ENCODE assay signal across 8 cellular contexts in the genomic region with DNA sequence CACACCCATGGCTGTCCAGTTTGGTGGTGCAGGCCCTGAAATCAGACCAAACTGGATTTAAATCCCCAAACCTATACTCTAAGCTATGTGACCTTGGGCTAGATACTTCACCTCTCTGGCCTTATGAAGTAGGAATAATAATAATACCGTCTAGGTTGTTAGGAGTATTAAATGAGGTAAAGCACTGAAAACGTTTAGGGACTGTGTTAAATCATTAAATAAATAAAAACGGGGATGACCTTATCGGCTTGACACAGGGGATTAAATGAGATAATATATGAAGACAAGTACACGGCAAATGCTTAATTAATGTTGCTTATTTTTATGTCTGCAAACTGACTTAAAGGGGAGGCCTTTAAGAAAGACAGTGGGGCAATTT. TPM values are rescaled to one million over a fixed set of nuclear protein-coding genes. Genes with fewer than 3 reads are reported as not detected.
DNase-seq lines count a peak whose midpoint lies in the region; ATAC-seq, FAIRE-seq and TF ChIP-seq lines count a peak whose summit lies in the region.

No MANE protein-coding gene starts in this region.

- H3K27ac ChIP-seq in heart right ventricle (peak overlapping the region; percentile 58 to 97 (median 84)), aorta (ENCODE audit: low read depth in 1 of 2, low read length in 2 of 2) (peak overlapping the region in 1 of 2 donors; percentile 83)

- H3K4me3 ChIP-seq in heart right ventricle = peak overlapping the region; percentile 63 to 92 (median 86)
- peak overlapping the region; percentile 79 for H3K4me3 ChIP-seq in bronchial epithelial cell (ENCODE audit: low read depth, low read length)
- H3K4me3 ChIP-seq in mononuclear cell (ENCODE audit: low read length) = peak overlapping the region; percentile 85
- peak overlapping the region; percentile 43 to 45 for H3K4me3 ChIP-seq in aorta (ENCODE audit: low read length in 2 of 2)

- H3K36me3 ChIP-seq in heart right ventricle = no peaks in the 10 kb centered on the region
- H3K36me3 ChIP-seq in bronchial epithelial cell (ENCODE audit: control insufficient read depth, insufficient read depth, low read length) = no peaks in the 10 kb centered on the region
- H3K36me3 ChIP-seq in aorta (ENCODE audit: control insufficient read depth in 1 of 2, insufficient read depth in 2 of 2, low read length in 1 of 2) = no peaks in the 10 kb centered on the region

- no peak for TF ChIP-seq CTCF in heart right ventricle (IDR thresholded peaks at IDR 0.05)
- TF ChIP-seq CTCF in bronchial epithelial cell (IDR thresholded peaks at IDR 0.05; ENCODE audit: insufficient read depth, low read length, severe bottlenecking) = no peak

- FAIRE-seq in bronchial epithelial cell (lab: Jason Lieb, UNC) = no peak

- ATAC-seq in heart right ventricle (no peak), aorta (ENCODE audit: low FRiP score) (no peak), GM18498 (IDR thresholded peaks at IDR 0.05; ENCODE audit: unreplicated experiment) (no peak), GM19023 (IDR thresholded peaks at IDR 0.05; ENCODE audit: unreplicated experiment) (no peak)

- 55 to 56% methylated on average over 5 of the region's 5 CpGs for WGBS in heart right ventricle, 2 donors
- WGBS in aorta, 2 donors = 37 to 42% methylated on average over 5 of the region's 5 CpGs

- H3K27me3 ChIP-seq in heart right ventricle (no peaks in the 10 kb centered on the region), bronchial epithelial cell (ENCODE audit: control insufficient read depth, insufficient read depth, low read length) (no peaks in the 10 kb centered on the region), mononuclear cell (ENCODE audit: insufficient read depth, low read length) (no peaks in the 10 kb centered on the region), aorta (ENCODE audit: control insufficient read depth in 1 of 2, insufficient read depth in 2 of 2, low read length in 1 of 2) (no peaks in the 10 kb centered on the region)

- H3K4me1 ChIP-seq in heart right ventricle (peaks cover 5 to 49% (median 21%) of the 10 kb centered on the region in 9 donors), mononuclear cell (ENCODE audit: insufficient read depth, low read length) (peaks cover 43% of the 10 kb centered on the region), aorta (ENCODE audit: control insufficient read depth in 1 of 2, insufficient read depth in 2 of 2, low read length in 2 of 2) (peaks cover 0 to 2% of the 10 kb centered on the region in 2 donors)

- DNase-seq in heart right ventricle (no peak), cardiac septum (ENCODE audit: low spot score) (no peak), bronchial epithelial cell (ENCODE audit: low read depth) (no peak), aorta (no peak), HK-2 (ENCODE audit: unreplicated experiment) (no peak)

- intact Hi-C loops in heart right ventricle (cut with DNase I) (loop anchor here in 6 of 10 donors (5.0 to 10.0 kb wide), 4 partner anchors 78 to 829 kb away; a partner anchor contains a TSS), cardiac septum (cut with DNase I) (no loop called here), aorta (cut with DNase I) (loop anchor here in 1 of 2 donors (5.0 kb wide), 1 partner anchor 78 kb away; a partner anchor contains a TSS)

- H3K9me3 ChIP-seq in heart right ventricle (no peaks in the 10 kb centered on the region), mononuclear cell (ENCODE audit: low read depth, low read length) (no peaks in the 10 kb centered on the region), aorta (ENCODE audit: control insufficient read depth, low read length) (no peaks in the 10 kb centered on the region)

RNA-seq across cellular contexts. Expression of a gene that starts 0.7 kb away (rescaled TPM):
- total RNA-seq in heart right ventricle (10 to 100 TPM in 2 of 10 donors, 1 to 10 TPM in 8; 7.7 to 18.1 (median 8.2) TPM), cardiac septum (11.3 TPM), bronchial epithelial cell (34.8 and 46.1 TPM in 2 replicates), mononuclear cell (372 TPM), aorta (10 to 100 TPM; 40.1 to 41.0 TPM)
- polyA plus RNA-seq in heart right ventricle (1 to 10 TPM; 3.7 to 4.8 TPM), aorta (1 to 10 TPM; 5.4 to 9.8 TPM)

RNA-seq across cellular contexts. Expression of a gene that starts 5.4 kb away (rescaled TPM):
- total RNA-seq in heart right ventricle = 10 to 100 TPM in 5 of 10 donors, 1 to 10 TPM in 5; 7.8 to 15.8 (median 10.3) TPM
- polyA plus RNA-seq in heart right ventricle = 10 to 100 TPM in 1 of 2 donors, 1 to 10 TPM in 1; 3.4 to 21.2 TPM
- total RNA-seq in cardiac septum = 10.7 TPM
- total RNA-seq in bronchial epithelial cell = 17.6 and 25.2 TPM in 2 replicates
- 8.0 TPM for total RNA-seq in mononuclear cell
- total RNA-seq in aorta = 10 to 100 TPM; 11.6 to 13.4 TPM
- 1 to 10 TPM; 5.1 to 7.9 TPM for polyA plus RNA-seq in aorta

RNA-seq across cellular contexts. Expression of a gene that starts 55.8 kb away (rescaled TPM):
- 1 to 10 TPM in 9 of 10 donors, under 1 TPM in 1; 0.89 to 3.4 (median 1.8) TPM for total RNA-seq in heart right ventricle
- 10 to 100 TPM in 1 of 2 donors, 1 to 10 TPM in 1; 2.6 to 14.3 TPM for polyA plus RNA-seq in heart right ventricle
- total RNA-seq in cardiac septum = 4.7 TPM
- 17.1 and 24.2 TPM in 2 replicates for total RNA-seq in bronchial epithelial cell
- total RNA-seq in mononuclear cell = 6.6 TPM
- total RNA-seq in aorta = 10 to 100 TPM; 21.6 to 27.2 TPM
- 10 to 100 TPM in 1 of 2 donors, 1 to 10 TPM in 1; 1.4 to 77.2 TPM for polyA plus RNA-seq in aorta
